ENCODE assay signal across 8 cellular contexts in genomic region chr5:54520940-54521339, GRCh38. TPM values are rescaled to one million over a fixed set of nuclear protein-coding genes. Genes with fewer than 3 reads are reported as not detected.
A peak's percentile ranks its signal among the peaks of the same experiment; 100 is the strongest.
DNase-seq lines count a peak whose midpoint lies in the region; ATAC-seq, FAIRE-seq and TF ChIP-seq lines count a peak whose summit lies in the region.

No MANE protein-coding gene starts in this region.

- peak overlapping the region; percentile 16; the same call in 1 of the 2 replicates for H3K9ac ChIP-seq in PC-3 (ENCODE audit: low read length)
- peak overlapping the region; percentile 74 for H3K9ac ChIP-seq in endothelial cell of umbilical vein (replicated peaks; ENCODE audit: extremely low read depth, insufficient read depth, low read length)

- peaks cover 78% of the 10 kb centered on the region for H3K79me2 ChIP-seq in PC-3 (ENCODE audit: low read length)
- peaks cover 74% of the 10 kb centered on the region for H3K79me2 ChIP-seq in endothelial cell of umbilical vein (ENCODE audit: control insufficient read depth, insufficient read depth, low read length)

- BruUV-seq in PC-3 (replicated peaks; lab: Mats Ljungman, UMichigan) (no TSS peak), endothelial cell of umbilical vein (replicated peaks; lab: Mats Ljungman, UMichigan) (TSS peak; percentile 13)

- no peaks in the 10 kb centered on the region for H3K9me3 ChIP-seq in PC-3 (ENCODE audit: low read length)
- H3K9me3 ChIP-seq in endothelial cell of umbilical vein (replicated peaks; ENCODE audit: control insufficient read depth, insufficient read depth, low read length) = no peaks in the 10 kb centered on the region
- H3K9me3 ChIP-seq in neutrophil = no peaks in the 10 kb centered on the region

- 0 out of 2 replicates have a peak, but pooled peaks cover 8% of the 10 kb centered on the region for H4K20me1 ChIP-seq in PC-3 (ENCODE audit: low read length)
- no peaks in the 10 kb centered on the region for H4K20me1 ChIP-seq in endothelial cell of umbilical vein (replicated peaks; ENCODE audit: control insufficient read depth, extremely low read depth, insufficient read depth, low read length)

- H3K4me3 ChIP-seq in PC-3 (ENCODE audit: low read length) (peak overlapping the region; percentile 67), endothelial cell of umbilical vein (replicated peaks in 1 of 3; ENCODE audit: insufficient read depth in 1 of 3, low read depth in 1 of 3, low read length in 3 of 3) (peak overlapping the region; percentile 45 to 91 (median 77)), neutrophil (ENCODE audit: low read depth in 1 of 2, low read length in 1 of 2) (peak overlapping the region; percentile 92 to 99)

- H3K36me3 ChIP-seq in PC-3 (ENCODE audit: low read depth, low read length) = no peaks in the 10 kb centered on the region
- H3K36me3 ChIP-seq in endothelial cell of umbilical vein (ENCODE audit: control insufficient read depth in 2 of 2, extremely low read depth in 1 of 2, insufficient read depth in 2 of 2, low read length in 2 of 2) = no peaks in the 10 kb centered on the region
- peaks cover 29% of the 10 kb centered on the region for H3K36me3 ChIP-seq in neutrophil

- no peak for FAIRE-seq in endothelial cell of umbilical vein (lab: Jason Lieb, UNC)

- H3K27ac Mint-ChIP-seq in CD14-positive monocyte = peak overlapping the region; percentile 88 to 94 (median 90)

- H3K27me3 Mint-ChIP-seq in CD14-positive monocyte (ENCODE audit: low read depth in 3 of 3) = peaks cover 4 to 5% (median 4%) of the 10 kb centered on the region in 3 donors

- H3K4me2 ChIP-seq in PC-3 (ENCODE audit: low read length) = peak overlapping the region; percentile 85
- peak overlapping the region; percentile 99 for H3K4me2 ChIP-seq in endothelial cell of umbilical vein (ENCODE audit: insufficient read depth, low read length)

- POLR2A ChIA-PET in PC-3 (lab: Charles Lee; ENCODE audit: unreplicated experiment) (no interaction called here), endothelial cell of umbilical vein (lab: Charles Lee) (no interaction called here)

- no peaks in the 10 kb centered on the region for H3F3A ChIP-seq in PC-3 (ENCODE audit: low read length, unreplicated experiment)

- H3K4me1 ChIP-seq in PC-3 (ENCODE audit: insufficient read depth, low read length) = peaks cover 36% of the 10 kb centered on the region
- peaks cover 62% of the 10 kb centered on the region for H3K4me1 ChIP-seq in endothelial cell of umbilical vein (ENCODE audit: control insufficient read depth, extremely low read depth, insufficient read depth, low read length)
- H3K4me1 ChIP-seq in neutrophil (ENCODE audit: control insufficient read depth in 1 of 2, insufficient read depth in 1 of 2, low read depth in 1 of 2, low read length in 1 of 2) = peaks cover 59 to 76% of the 10 kb centered on the region in 2 experiments

- no peak for ATAC-seq in PC-3

- intact Hi-C loops in CD14-positive monocyte (cut with micrococcal nuclease) (loop anchor here (5.0 to 10.0 kb wide), 4 partner anchors 94 to 224 kb away; no protein-coding TSS in a partner anchor), PC-3 (cut with micrococcal nuclease) (loop anchor here (10.0 kb wide), 2 partner anchors 124 to 184 kb away; no protein-coding TSS in a partner anchor), endothelial cell of umbilical vein (cut with micrococcal nuclease) (loop anchor here (10.0 kb wide), 1 partner anchor 464 kb away; the partner anchor contains the start of gene ESM1), head of caudate nucleus (cut with DNase I) (loop anchor here (10.0 kb wide), 1 partner anchor 114 kb away; no protein-coding TSS in a partner anchor)

- CTCF ChIA-PET in PC-3 (lab: Charles Lee) (no interaction called here), endothelial cell of umbilical vein (lab: Charles Lee) (interaction anchor here (1.1 to 3.2 kb wide), 3 partner anchors 324 to 639 kb away, joined by 4 to 16 read pairs (median 5); partner anchors contain the start of gene GPX8)

- H3K9me2 ChIP-seq in PC-3 (replicated peaks; ENCODE audit: low read length) = no peaks in the 10 kb centered on the region

- no peaks in the 10 kb centered on the region for H3K27me3 ChIP-seq in PC-3 (ENCODE audit: low read length)
- no peaks in the 10 kb centered on the region for H3K27me3 ChIP-seq in endothelial cell of umbilical vein (ENCODE audit: control insufficient read depth in 2 of 2, insufficient read depth in 2 of 2, low read length in 2 of 2)
- H3K27me3 ChIP-seq in neutrophil = no peaks in the 10 kb centered on the region

- DNase-seq in CD14-positive monocyte (ENCODE audit: low spot score) (no peak), PC-3 (no peak), endothelial cell of umbilical vein (ENCODE audit: low read depth, low spot score) (no peak), NCI-H2196 (lab: John Stamatoyannopoulos, UW; ENCODE audit: unreplicated experiment) (no peak), head of caudate nucleus (no peak), hippocampal formation (lab: John Stamatoyannopoulos, UW) (no peak), MV-4-11 (lab: John Stamatoyannopoulos, UW) (no peak)

- TF ChIP-seq CTCF in CD14-positive monocyte (IDR thresholded peaks at IDR 0.05) (no peak), PC-3 (conservative IDR thresholded peaks at IDR 0.05; ENCODE audit: low read depth, low read length) (no peak), endothelial cell of umbilical vein (IDR thresholded peaks at IDR 0.05; ENCODE audit: extremely low read depth in 1 of 2, insufficient read depth in 1 of 2, low read depth in 1 of 2, low read length in 2 of 2) (no peak), neutrophil (IDR thresholded peaks at IDR 0.05) (no peak)

- no peaks in the 10 kb centered on the region for H3K9me3 Mint-ChIP-seq in CD14-positive monocyte

- H3K4me3 Mint-ChIP-seq in CD14-positive monocyte = peak overlapping the region; percentile 96 to 97

- no peaks in the 10 kb centered on the region for H3K9me1 ChIP-seq in endothelial cell of umbilical vein (replicated peaks; ENCODE audit: control insufficient read depth, extremely low read depth, insufficient read depth, low read length)

- peaks cover 21% of the 10 kb centered on the region for H3K4me1 Mint-ChIP-seq in CD14-positive monocyte

- H2AFZ ChIP-seq in PC-3 (ENCODE audit: low read length) = no peak overlapping the region
- H2AFZ ChIP-seq in endothelial cell of umbilical vein (ENCODE audit: low read depth, low read length) = peak overlapping the region; percentile 75

- H3K27ac ChIP-seq in PC-3 (ENCODE audit: low read length) (no peak overlapping the region), endothelial cell of umbilical vein (ENCODE audit: insufficient read depth, low read depth, low read length) (peak overlapping the region; percentile 79), neutrophil (peak overlapping the region; percentile 96)

- dilution Hi-C loops in endothelial cell of umbilical vein (cut with MboI; ENCODE audit: extremely low pct_ligation_motif_present, low sequenced_read_pairs) = no loop called here

- peaks cover 47 to 49% of the 10 kb centered on the region in 2 donors for H3K36me3 Mint-ChIP-seq in CD14-positive monocyte

- no peak for TF ChIP-seq POLR2A in endothelial cell of umbilical vein (IDR thresholded peaks at IDR 0.05; ENCODE audit: low read depth, low read length)

TF ChIP-seq in endothelial cell of umbilical vein, 7 proteins besides CTCF, POLR2A, EP300 and RAD21:
- TF ChIP-seq FOS (IDR thresholded peaks at IDR 0.05; ENCODE audit: borderline replicate concordance, insufficient read depth, low read length) = no peak
- TF ChIP-seq EZH2 (IDR thresholded peaks at IDR 0.05; ENCODE audit: borderline replicate concordance, low read depth, low read length, severe bottlenecking) = no peak
- no peak for TF ChIP-seq GATA2 (IDR thresholded peaks at IDR 0.05; ENCODE audit: insufficient read depth, insufficient read length, low read depth, low read length)
- no peak for TF ChIP-seq JUN (IDR thresholded peaks at IDR 0.05; ENCODE audit: borderline replicate concordance, insufficient read depth, insufficient read length, low read depth)
- no peak for TF ChIP-seq POLR2AphosphoS5 (IDR thresholded peaks at IDR 0.05; ENCODE audit: insufficient read depth, low read depth, low read length)
- TF ChIP-seq MAX (IDR thresholded peaks at IDR 0.05; ENCODE audit: insufficient read depth, insufficient read length) = no peak
- no peak for TF ChIP-seq MYC (IDR thresholded peaks at IDR 0.05; ENCODE audit: low read depth, low read length)

RNA-seq across cellular contexts. Expression of gene SNX18, which starts 3.4 kb away (rescaled TPM):
- polyA plus RNA-seq in CD14-positive monocyte = 10 to 100 TPM in 1 of 2 donors, 1 to 10 TPM in 1; 6.8 to 12.4 TPM
- 14.3 and 16.5 TPM in 2 replicates for total RNA-seq in PC-3 (2014; rRNA removed)
- 25.2 and 25.3 TPM in 2 replicates for total RNA-seq in endothelial cell of umbilical vein
- 11.8 and 15.9 TPM in 2 replicates for polyA plus RNA-seq in endothelial cell of umbilical vein
- polyA plus RNA-seq in endothelial cell of umbilical vein (2011; cell fraction: cytosol; rRNA removed) = 8.3 and 10.7 TPM in 2 replicates
- 9.5 and 9.7 TPM in 2 replicates for polyA plus RNA-seq in endothelial cell of umbilical vein (2011; cell fraction: nucleus; rRNA removed)
- 6.6 and 8.5 TPM in 2 replicates for polyA plus RNA-seq in endothelial cell of umbilical vein (2012)
- polyA minus RNA-seq in endothelial cell of umbilical vein = 25.5 and 35.6 TPM in 2 replicates
- 11.4 TPM for polyA minus RNA-seq in endothelial cell of umbilical vein (2011; cell fraction: cytosol; rRNA and poly(A)+ RNA removed)
- polyA minus RNA-seq in endothelial cell of umbilical vein (2011; cell fraction: nucleus; rRNA and poly(A)+ RNA removed) = 35.6 and 40.1 TPM in 2 replicates
